Comparison of ENCODE assay signal across 10 cellular contexts in the genomic region with DNA sequence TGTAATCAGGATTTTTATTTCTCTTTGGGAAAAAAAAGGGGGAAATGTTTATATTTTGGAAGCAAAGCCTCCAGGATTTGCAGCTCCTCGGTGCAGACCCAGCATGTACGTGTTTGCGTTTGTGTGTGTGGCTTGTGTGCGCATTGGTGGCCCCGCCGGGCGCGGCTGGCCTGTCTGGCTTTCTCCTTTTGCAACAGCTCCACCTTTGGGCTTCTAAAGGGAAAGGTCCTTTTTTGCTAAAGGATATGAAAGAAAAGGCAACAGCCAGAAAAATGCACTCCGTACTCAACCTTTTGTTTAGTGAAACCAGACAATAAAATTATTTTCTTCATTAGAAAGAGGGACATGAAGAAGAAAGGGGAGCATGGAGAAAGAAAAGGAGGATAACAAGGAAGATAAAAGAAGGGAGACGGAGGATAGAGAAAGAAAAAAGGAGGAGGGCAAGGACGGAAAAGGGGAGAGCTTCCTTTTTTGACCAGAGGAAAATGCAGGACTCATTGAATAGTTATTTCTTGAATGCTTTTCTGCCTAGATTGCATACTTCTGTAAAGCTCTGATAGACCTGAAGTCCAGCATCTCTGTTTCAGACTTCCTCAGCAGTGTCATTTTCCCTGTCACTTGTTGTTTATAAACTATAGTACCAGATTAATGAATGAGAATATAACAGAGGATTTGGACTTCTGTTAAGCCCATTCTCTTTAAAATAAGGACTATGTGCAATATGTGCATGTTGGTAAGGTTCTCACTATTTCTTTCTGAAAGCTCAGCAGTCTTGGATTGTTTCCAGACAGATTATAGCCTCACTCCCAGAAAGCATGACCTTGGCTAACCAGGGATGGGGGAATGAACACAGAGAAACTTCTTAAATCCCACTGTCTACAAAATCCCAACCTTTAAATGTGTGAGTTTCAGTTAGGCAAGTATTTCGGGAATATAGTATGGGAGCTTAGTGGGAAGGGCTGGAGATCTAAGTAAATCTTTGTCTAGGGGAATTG.
DNase-seq lines count a peak whose midpoint lies in the region; ATAC-seq and TF ChIP-seq lines count a peak whose summit lies in the region.
"Had no signal": no experiment of that assay in that cellular context is flagged by ENCODE, and none has a peak within 500 bp of the region (broad histone marks: within the 10 kb centered on the region; RNA-seq: fewer than 3 reads in every experiment).

No MANE protein-coding gene starts in this region.

- H3K4me3 ChIP-seq in Panc1 (ENCODE audit: low read depth in 2 of 2, low read length in 2 of 2): no peak overlapping the region
- peak overlapping the region; percentile 41 for H3K4me3 ChIP-seq in epithelial cell of proximal tubule (ENCODE audit: low read depth, low read length)
- H3K4me3 ChIP-seq: BLaER1 treated with 17β-estradiol and CSF1 and Interleukin-3, amounts not matched to agents 10 nM and 100 nM had no signal

- CTCF ChIA-PET in activated CD4-positive, alpha-beta T cell treated with anti-CD3 and anti-CD28 coated beads for 36 hours (lab: Charles Lee): interaction anchor here (0.8 kb wide), 1 partner anchor 120 kb away, joined by 3 read pairs; no protein-coding TSS in a partner anchor
- CTCF ChIA-PET in Panc1 (lab: Charles Lee): no interaction called here

- no peak overlapping the region for H3K27ac ChIP-seq in Panc1 (ENCODE audit: low read length)
- H3K27ac ChIP-seq: BLaER1 treated with 17β-estradiol and CSF1 and Interleukin-3, amounts not matched to agents 10 nM and 100 nM had no signal

- POLR2A ChIA-PET in activated CD4-positive, alpha-beta T cell treated with anti-CD3 and anti-CD28 coated beads for 36 hours (lab: Charles Lee): no interaction called here
- POLR2A ChIA-PET in Panc1 (lab: Charles Lee): no interaction called here

- H3K9me3 ChIP-seq in Panc1 (ENCODE audit: control insufficient read depth, insufficient read depth, low read depth, low read length): no peaks in the 10 kb centered on the region
- H3K9me3 ChIP-seq: BLaER1 treated with 17β-estradiol and CSF1 and Interleukin-3, amounts not matched to agents 10 nM and 100 nM had no signal

- ATAC-seq in activated CD4-positive, alpha-beta T cell treated with anti-CD3 and anti-CD28 coated beads for 36 hours: no peak
- no peak for ATAC-seq in Panc1
- no peak for ATAC-seq in natural killer cell treated with Interleukin-12 subunit alpha and Interleukin-12 subunit beta and Interleukin-15 and Interleukin-18, amount 100 ng/mL, for 72 hours
- ATAC-seq in HG03097 (IDR thresholded peaks at IDR 0.05; ENCODE audit: low FRiP score, unreplicated experiment): no peak

- no peaks in the 10 kb centered on the region for H3K4me1 ChIP-seq in Panc1 (ENCODE audit: control insufficient read depth, insufficient read depth, low read length)

- BruUV-seq in Panc1 (replicated peaks; lab: Mats Ljungman, UMichigan): no TSS peak

- H3K27ac Mint-ChIP-seq in activated CD4-positive, alpha-beta T cell treated with anti-CD3 and anti-CD28 coated beads for 36 hours: no peak overlapping the region
- H3K27ac Mint-ChIP-seq in nephron: peak overlapping the region; percentile 85 to 90 (median 88)
- no peak overlapping the region for H3K27ac Mint-ChIP-seq in natural killer cell treated with Interleukin-12 subunit alpha and Interleukin-12 subunit beta and Interleukin-15 and Interleukin-18, amount 100 ng/mL, for 72 hours
- H3K27ac Mint-ChIP-seq: activated naive CD8-positive, alpha-beta T cell had no signal

- no peak overlapping the region for H3K4me3 Mint-ChIP-seq in activated CD4-positive, alpha-beta T cell treated with anti-CD3 and anti-CD28 coated beads for 36 hours
- peak overlapping the region; percentile 76 to 83 (median 81) for H3K4me3 Mint-ChIP-seq in nephron
- no peak overlapping the region for H3K4me3 Mint-ChIP-seq in natural killer cell treated with Interleukin-12 subunit alpha and Interleukin-12 subunit beta and Interleukin-15 and Interleukin-18, amount 100 ng/mL, for 72 hours
- H3K4me3 Mint-ChIP-seq: activated naive CD8-positive, alpha-beta T cell had no signal

- intact Hi-C loops in activated CD4-positive, alpha-beta T cell treated with anti-CD3 and anti-CD28 coated beads for 36 hours (cut with DNase I, micrococcal nuclease): no loop called here
- intact Hi-C loops in Panc1 (cut with micrococcal nuclease; ENCODE audit: unreplicated experiment): no loop called here

- H3K27me3 Mint-ChIP-seq in activated CD4-positive, alpha-beta T cell treated with anti-CD3 and anti-CD28 coated beads for 36 hours: no peaks in the 10 kb centered on the region
- H3K27me3 Mint-ChIP-seq in nephron (ENCODE audit: low read depth): no peaks in the 10 kb centered on the region
- H3K27me3 Mint-ChIP-seq in natural killer cell treated with Interleukin-12 subunit alpha and Interleukin-12 subunit beta and Interleukin-15 and Interleukin-18, amount 100 ng/mL, for 72 hours: no peaks in the 10 kb centered on the region
- H3K27me3 Mint-ChIP-seq: activated naive CD8-positive, alpha-beta T cell had no signal

- no peaks in the 10 kb centered on the region for H3K4me1 Mint-ChIP-seq in activated CD4-positive, alpha-beta T cell treated with anti-CD3 and anti-CD28 coated beads for 36 hours
- peaks cover 32% of the 10 kb centered on the region for H3K4me1 Mint-ChIP-seq in nephron
- H3K4me1 Mint-ChIP-seq in natural killer cell treated with Interleukin-12 subunit alpha and Interleukin-12 subunit beta and Interleukin-15 and Interleukin-18, amount 100 ng/mL, for 72 hours (ENCODE audit: low read depth in 2 of 2): no peaks in the 10 kb centered on the region

- no peaks in the 10 kb centered on the region for H3K9me3 Mint-ChIP-seq in activated CD4-positive, alpha-beta T cell treated with anti-CD3 and anti-CD28 coated beads for 36 hours (ENCODE audit: low read depth)
- no peaks in the 10 kb centered on the region for H3K9me3 Mint-ChIP-seq in nephron
- no peaks in the 10 kb centered on the region for H3K9me3 Mint-ChIP-seq in natural killer cell treated with Interleukin-12 subunit alpha and Interleukin-12 subunit beta and Interleukin-15 and Interleukin-18, amount 100 ng/mL, for 72 hours

- no peaks in the 10 kb centered on the region for H3K36me3 ChIP-seq in Panc1 (ENCODE audit: control insufficient read depth, insufficient read depth, low read length)
- H3K36me3 ChIP-seq: BLaER1 treated with 17β-estradiol and CSF1 and Interleukin-3, amounts not matched to agents 10 nM and 100 nM had no signal

- in situ Hi-C loops in Panc1 (cut with HindIII; ENCODE audit: low pct_unique_long_range_greater_than_20kb, low sequenced_read_pairs): no loop called here

- no peaks in the 10 kb centered on the region; the same call in 1 of the 2 replicates for H3K27me3 ChIP-seq in Panc1 (ENCODE audit: control insufficient read depth, insufficient read depth, low read length)
- H3K27me3 ChIP-seq: BLaER1 treated with 17β-estradiol and CSF1 and Interleukin-3, amounts not matched to agents 10 nM and 100 nM had no signal

- H3K36me3 Mint-ChIP-seq in activated CD4-positive, alpha-beta T cell treated with anti-CD3 and anti-CD28 coated beads for 36 hours (ENCODE audit: low read depth): no peaks in the 10 kb centered on the region
- no peaks in the 10 kb centered on the region for H3K36me3 Mint-ChIP-seq in nephron (ENCODE audit: low read depth)
- no peaks in the 10 kb centered on the region for H3K36me3 Mint-ChIP-seq in natural killer cell treated with Interleukin-12 subunit alpha and Interleukin-12 subunit beta and Interleukin-15 and Interleukin-18, amount 100 ng/mL, for 72 hours
- H3K36me3 Mint-ChIP-seq: activated naive CD8-positive, alpha-beta T cell had no signal

- TF ChIP-seq CTCF in Panc1 (IDR thresholded peaks at IDR 0.05): peak; percentile 53
- peak; percentile 73 for TF ChIP-seq CTCF in epithelial cell of proximal tubule (conservative IDR thresholded peaks at IDR 0.05; ENCODE audit: low read depth, low read length)
- peak; percentile 73 to 86 (median 85) for TF ChIP-seq CTCF in nephron (IDR thresholded peaks at IDR 0.05; ENCODE audit: unreplicated experiment in 3 of 3)

- DNase-seq in activated CD4-positive, alpha-beta T cell treated with anti-CD3 and anti-CD28 coated beads for 36 hours: peak; percentile 18
- no peak for DNase-seq in activated CD4-positive, alpha-beta T cell treated with anti-CD3 and anti-CD28 coated beads, Interleukin-2, amount 50 U/mL, for 1 hour
- DNase-seq in LoVo (ENCODE audit: low spot score) (peak; percentile 38), Panc1 (ENCODE audit: low read depth, low spot score) (peak; percentile 4), epithelial cell of proximal tubule (ENCODE audit: low read depth) (no peak)
- no peak for DNase-seq in natural killer cell treated with Interleukin-12 subunit alpha and Interleukin-12 subunit beta and Interleukin-15 and Interleukin-18, amount 100 ng/mL, for 72 hours (ENCODE audit: low spot score)

Comparison
In these comparisons a context has a peak if more than half of its experiments do, and no peak if none do; other contexts are left out.
1. DNase-seq: peak in activated CD4-positive, alpha-beta T cell treated with anti-CD3 and anti-CD28 coated beads for 36 hours (single experiment), LoVo (single experiment) and Panc1 (single experiment); none in activated CD4-positive, alpha-beta T cell treated with anti-CD3 and anti-CD28 coated beads, Interleukin-2, amount 50 U/mL, for 1 hour (single experiment), epithelial cell of proximal tubule (single experiment) and natural killer cell treated with Interleukin-12 subunit alpha and Interleukin-12 subunit beta and Interleukin-15 and Interleukin-18, amount 100 ng/mL, for 72 hours (single experiment).
2. H3K27ac Mint-ChIP-seq: peak in nephron (3 of 3); none in activated CD4-positive, alpha-beta T cell treated with anti-CD3 and anti-CD28 coated beads for 36 hours (single experiment) and natural killer cell treated with Interleukin-12 subunit alpha and Interleukin-12 subunit beta and Interleukin-15 and Interleukin-18, amount 100 ng/mL, for 72 hours (0 of 2).
3. H3K4me3 Mint-ChIP-seq: peak in nephron (3 of 3); none in activated CD4-positive, alpha-beta T cell treated with anti-CD3 and anti-CD28 coated beads for 36 hours (single experiment) and natural killer cell treated with Interleukin-12 subunit alpha and Interleukin-12 subunit beta and Interleukin-15 and Interleukin-18, amount 100 ng/mL, for 72 hours (single experiment).
4. Peak in every context shown above with its lines, with median percentiles within 50 percentile points of each other: CTCF ChIP-seq.